ENCODE assay signal across 8 cellular contexts in genomic region chr21:36069713-36070573, GRCh38.
DNase-seq lines count a peak whose midpoint lies in the region; ATAC-seq and TF ChIP-seq lines count a peak whose summit lies in the region.

Gene CBR1, plus strand, starts transcription at chr21:36070024. Its CDS starts 92 bp downstream, at chr21:36070116.

- H3K4me3 Mint-ChIP-seq in central memory CD8-positive, alpha-beta T cell, result peak within 1 kb of the TSS; percentile 91

- H3K9me3 Mint-ChIP-seq in central memory CD8-positive, alpha-beta T cell, result peaks cover 6% of the 10 kb centered on the region

- H3K27ac Mint-ChIP-seq in central memory CD8-positive, alpha-beta T cell (ENCODE audit: low read depth), result peak within 1 kb of the TSS; percentile 70

- H3K27me3 Mint-ChIP-seq in central memory CD8-positive, alpha-beta T cell, result no peaks in the 10 kb centered on the region

- ATAC-seq in GM18861 (IDR thresholded peaks at IDR 0.05; ENCODE audit: unreplicated experiment) (peak; percentile 88), HG03097 (IDR thresholded peaks at IDR 0.05; ENCODE audit: low FRiP score, unreplicated experiment) (peak; percentile 84)
- ATAC-seq in central memory CD8-positive, alpha-beta T cell (replicated peaks; ENCODE audit: extremely low read depth, poor library complexity, severe bottlenecking), result peak; percentile 96

- no peak for TF ChIP-seq CTCF in 22Rv1 (IDR thresholded peaks at IDR 0.05)

- DNase-seq in NCI-H2227 (lab: John Stamatoyannopoulos, UW; ENCODE audit: unreplicated experiment) (peak; percentile 96), iris pigment epithelial cell (ENCODE audit: low read depth) (peak; percentile 97)
- peak; percentile 92 for DNase-seq in activated CD4-positive, CD25-positive, alpha-beta regulatory T cell treated with anti-CD3 and anti-CD28 coated beads, Interleukin-2, amount 50 U/mL, for 72 hours
- peak; percentile 72 to 73 for DNase-seq in central memory CD8-positive, alpha-beta T cell (ENCODE audit: low spot score in 2 of 2)
- peak; percentile 82 to 83 for DNase-seq in stimulated activated CD4-positive, alpha-beta T cell treated with anti-CD3 and anti-CD28 coated beads, Interleukin-12 subunit alpha, Interleukin-12 subunit beta, amount 100 ng/mL, for 24 hours (ENCODE audit: low read depth in 2 of 2)

- peaks cover 5% of the 10 kb centered on the region for H3K36me3 Mint-ChIP-seq in central memory CD8-positive, alpha-beta T cell (ENCODE audit: insufficient read depth)

- peak within 1 kb of the TSS; percentile 63 for H3K27ac ChIP-seq in 22Rv1

- peaks cover 35% of the 10 kb centered on the region for H3K4me1 Mint-ChIP-seq in central memory CD8-positive, alpha-beta T cell

Comparison
In these comparisons a context has a peak if more than half of its experiments do, and no peak if none do; other contexts are left out.
1. Peak in every context shown above with its lines: DNase-seq, ATAC-seq and H3K27ac ChIP-seq.